Comparison of ENCODE assay signal across 1 cellular context in genomic region chr17:18260332-18261145, GRCh38.
A peak's percentile ranks its signal among the peaks of the same experiment; 100 is the strongest.
TF ChIP-seq lines count a peak whose summit lies in the region.

TSS of gene MIEF2 (plus strand) at chr17:18260662. CDS start at chr17:18262721, 2,059 bp downstream.

TF ChIP-seq in HepG2, 621 proteins besides CTCF, POLR2A, EP300 and RAD21 (continued from another document and continues in another):
- TF ChIP-seq ZNF687 (CRISPR knock-in tag; IDR thresholded peaks at IDR 0.05) (peak; percentile 90), IKZF4 (CRISPR knock-in tag; IDR thresholded peaks at IDR 0.05; ENCODE audit: borderline replicate concordance, low read depth, not compliant biosample characterization) (peak; percentile 80), ZNF790 (CRISPR knock-in tag; IDR thresholded peaks at IDR 0.05; ENCODE audit: borderline replicate concordance) (no peak), PRDM15 (CRISPR knock-in tag; IDR thresholded peaks at IDR 0.05) (no peak), ARID4A (CRISPR knock-in tag; IDR thresholded peaks at IDR 0.05; ENCODE audit: borderline replicate concordance) (peak; percentile 97), DR1 (CRISPR knock-in tag; IDR thresholded peaks at IDR 0.05) (peak; percentile 48), ZNF260 (CRISPR knock-in tag; IDR thresholded peaks at IDR 0.05; ENCODE audit: borderline replicate concordance, low read depth) (0 out of 2 replicates have a peak, but pooled peaks have one; percentile 30), BHLHE40 (IDR thresholded peaks at IDR 0.05; ENCODE audit: low read length) (peak; percentile 41; the same call in 1 of the 2 replicates), SAFB2 (CRISPR knock-in tag; IDR thresholded peaks at IDR 0.05; ENCODE audit: borderline replicate concordance, low read depth) (no peak), MAZ (IDR thresholded peaks at IDR 0.05; ENCODE audit: borderline replicate concordance, low read depth, low read length) (peak; percentile 11; the same call in 1 of the 2 replicates), MAZ (CRISPR knock-in tag; IDR thresholded peaks at IDR 0.05; ENCODE audit: low read depth) (peak; percentile 91), ZSCAN22 (CRISPR knock-in tag; IDR thresholded peaks at IDR 0.05) (no peak), MXD3 (CRISPR knock-in tag; IDR thresholded peaks at IDR 0.05) (no peak; the same call in none of the 2 replicates), ZNF407 (CRISPR knock-in tag; IDR thresholded peaks at IDR 0.05; ENCODE audit: not compliant biosample characterization) (peak; percentile 90), KLF12 (CRISPR knock-in tag; IDR thresholded peaks at IDR 0.05; ENCODE audit: borderline replicate concordance) (no peak), ZNF747 (CRISPR knock-in tag; IDR thresholded peaks at IDR 0.05; ENCODE audit: borderline replicate concordance) (peak; percentile 89; the same call in 1 of the 2 replicates), GATAD2A (CRISPR knock-in tag; IDR thresholded peaks at IDR 0.05) (no peak; the same call in 1 of the 2 replicates), CENPBD1 (CRISPR knock-in tag; IDR thresholded peaks at IDR 0.05; ENCODE audit: borderline replicate concordance, low read depth) (no peak), TFDP1 (CRISPR knock-in tag; IDR thresholded peaks at IDR 0.05; ENCODE audit: borderline replicate concordance) (no peak), ZHX1 (CRISPR knock-in tag; IDR thresholded peaks at IDR 0.05; ENCODE audit: low read depth) (no peak), CC2D1A (CRISPR knock-in tag; IDR thresholded peaks at IDR 0.05) (no peak), MXI1 (IDR thresholded peaks at IDR 0.05; ENCODE audit: borderline replicate concordance, low read depth, low read length) (peak; percentile 59; the same call in 2 of the 3 replicates), ZNF550 (CRISPR knock-in tag; IDR thresholded peaks at IDR 0.05; ENCODE audit: borderline replicate concordance) (no peak)
